ENCODE assay signal across 11 cellular contexts in genomic region chr14:67941456-67942018, GRCh38.
A peak's percentile ranks its signal among the peaks of the same experiment; 100 is the strongest.
DNase-seq lines count a peak whose midpoint lies in the region; ATAC-seq and TF ChIP-seq lines count a peak whose summit lies in the region.
"Had no signal": no experiment of that assay in that cellular context is flagged by ENCODE, and none has a peak within 500 bp of the region (broad histone marks: within the 10 kb centered on the region; RNA-seq: fewer than 3 reads in every experiment).

No MANE protein-coding gene starts in this region.

- H3K4me1 ChIP-seq in neuron (ENCODE audit: insufficient read depth, low read length), result peaks cover 44% of the 10 kb centered on the region

- peaks cover 3% of the 10 kb centered on the region for H3K27me3 Mint-ChIP-seq in glutamatergic neuron (ENCODE audit: unreplicated experiment)
- H3K27me3 Mint-ChIP-seq: CD4-positive, CD25-positive, alpha-beta regulatory T cell had no signal

- no peaks in the 10 kb centered on the region for H3K4me1 Mint-ChIP-seq in glutamatergic neuron (ENCODE audit: low read depth, unreplicated experiment)

- peak overlapping the region; percentile 35 for H2AFZ ChIP-seq in neuron (ENCODE audit: low read depth, low read length)

- H3K4me3 ChIP-seq in foreskin fibroblast (ENCODE audit: low read depth in 1 of 2, low read length in 2 of 2), result peak overlapping the region in 1 of 2 donors; percentile 8
- peak overlapping the region; percentile 4 for H3K4me3 ChIP-seq in neuron (ENCODE audit: low read length)

- H3K27me3 ChIP-seq in neuron (ENCODE audit: insufficient read depth, low read length), result no peaks in the 10 kb centered on the region

- ATAC-seq in SK-N-SH treated with all-trans-retinoic acid at 6 μM for 48 hours, result peak; percentile 62
- ATAC-seq in HG02852 (IDR thresholded peaks at IDR 0.05; ENCODE audit: unreplicated experiment), result no peak

- DNase-seq in Ammon's horn (ENCODE audit: low spot score) (peak; percentile 25), foreskin fibroblast (peak; percentile 27 to 62), NCI-H748 treated with DMSO at 0.1 percent for 48 hours (lab: John Stamatoyannopoulos, UW) (no peak), NCI-H1436 treated with DMSO at 0.1 percent for 48 hours (lab: John Stamatoyannopoulos, UW) (no peak), glutamatergic neuron (no peak)
- DNase-seq: CD4-positive, CD25-positive, alpha-beta regulatory T cell; cerebellar nuclear complex; KG1 had no signal

- no peak for TF ChIP-seq CTCF in foreskin fibroblast (IDR thresholded peaks at IDR 0.05; ENCODE audit: low read depth, low read length)
- no peak for TF ChIP-seq CTCF in glutamatergic neuron (IDR thresholded peaks at IDR 0.05; ENCODE audit: partially characterized antibody, unreplicated experiment)

- no peaks in the 10 kb centered on the region for H3K9me3 Mint-ChIP-seq in glutamatergic neuron (ENCODE audit: unreplicated experiment)
- H3K9me3 Mint-ChIP-seq: CD4-positive, CD25-positive, alpha-beta regulatory T cell had no signal

- no peak overlapping the region for H3K27ac Mint-ChIP-seq in glutamatergic neuron (ENCODE audit: unreplicated experiment)
- H3K27ac Mint-ChIP-seq: CD4-positive, CD25-positive, alpha-beta regulatory T cell had no signal

- H3K9me3 ChIP-seq in neuron (ENCODE audit: low read length), result no peaks in the 10 kb centered on the region

- no peaks in the 10 kb centered on the region for H3K36me3 ChIP-seq in neuron (ENCODE audit: insufficient read depth, low read length)

- no peak overlapping the region for H3K4me3 Mint-ChIP-seq in glutamatergic neuron (ENCODE audit: unreplicated experiment)
- H3K4me3 Mint-ChIP-seq: CD4-positive, CD25-positive, alpha-beta regulatory T cell had no signal

- H3K36me3 Mint-ChIP-seq in glutamatergic neuron (ENCODE audit: unreplicated experiment), result no peaks in the 10 kb centered on the region
- H3K36me3 Mint-ChIP-seq: CD4-positive, CD25-positive, alpha-beta regulatory T cell had no signal

TF ChIP-seq in SK-N-SH treated with all-trans-retinoic acid at 6 μM for 48 hours, 23 proteins besides CTCF, POLR2A, EP300 and RAD21:
- TF ChIP-seq SNAI2 (CRISPR knock-in tag; IDR thresholded peaks at IDR 0.05) (no peak), PATZ1 (CRISPR knock-in tag; IDR thresholded peaks at IDR 0.05; ENCODE audit: borderline replicate concordance) (no peak), ZNF565 (CRISPR knock-in tag; conservative IDR thresholded peaks at IDR 0.05; ENCODE audit: low read depth) (no peak), ARNTL (CRISPR knock-in tag; IDR thresholded peaks at IDR 0.05; ENCODE audit: borderline replicate concordance, low read depth) (no peak), BACH2 (CRISPR knock-in tag; IDR thresholded peaks at IDR 0.05; ENCODE audit: borderline replicate concordance) (no peak), CREB5 (CRISPR knock-in tag; IDR thresholded peaks at IDR 0.05; ENCODE audit: low read depth) (no peak), ESRRG (CRISPR knock-in tag; IDR thresholded peaks at IDR 0.05) (no peak), ZFP30 (CRISPR knock-in tag; IDR thresholded peaks at IDR 0.05) (no peak), TCF4 (CRISPR knock-in tag; IDR thresholded peaks at IDR 0.05; ENCODE audit: borderline replicate concordance) (no peak), POU6F1 (CRISPR knock-in tag; IDR thresholded peaks at IDR 0.05; ENCODE audit: borderline replicate concordance, low read depth) (no peak), ZNF70 (CRISPR knock-in tag; IDR thresholded peaks at IDR 0.05) (no peak), ISL1 (CRISPR knock-in tag; IDR thresholded peaks at IDR 0.05) (no peak), OSR1 (CRISPR knock-in tag; IDR thresholded peaks at IDR 0.05) (no peak)

Comparison
In these comparisons a context has a peak if more than half of its experiments do, and no peak if none do; other contexts are left out.
1. DNase-seq: peak in Ammon's horn (single experiment) and foreskin fibroblast (2 of 2); none in NCI-H748 treated with DMSO at 0.1 percent for 48 hours (single experiment), NCI-H1436 treated with DMSO at 0.1 percent for 48 hours (single experiment) and glutamatergic neuron (single experiment).